In genomic region chr5:112445626-112446350, GRCh38 we compare ENCODE assay signal across 22 cellular contexts. TPM values are rescaled to one million over a fixed set of nuclear protein-coding genes. Genes with fewer than 3 reads are reported as not detected.
A peak's percentile ranks its signal among the peaks of the same experiment; 100 is the strongest.
DNase-seq lines count a peak whose midpoint lies in the region; ATAC-seq, FAIRE-seq and TF ChIP-seq lines count a peak whose summit lies in the region.
"Had no signal": no experiment of that assay in that cellular context is flagged by ENCODE, and none has a peak within 500 bp of the region (broad histone marks: within the 10 kb centered on the region; RNA-seq: fewer than 3 reads in every experiment).

No MANE protein-coding gene starts in this region.

- H3K27ac ChIP-seq in GM23338 (ENCODE audit: low read depth) (no peak overlapping the region), SJCRH30 (peak overlapping the region; percentile 67), mesendoderm (ENCODE audit: low read depth, low read length) (no peak overlapping the region), gastroesophageal sphincter (no peak overlapping the region)

- no peak for TF ChIP-seq POLR2A in gastroesophageal sphincter (IDR thresholded peaks at IDR 0.05)

- no CpG with 5 or more reads among the region's 6 CpGs for WGBS in mesendoderm (ENCODE audit: extremely low coverage, insufficient coverage, low lambda C conversion rate)
- 77% methylated on average over 6 of the region's 6 CpGs for WGBS in gastroesophageal sphincter (ENCODE audit: low coverage in 1 of 2), 2 donors

- H3K9me3 Mint-ChIP-seq in GM23338: peaks cover 5% of the 10 kb centered on the region; the same call in 1 of the 3 replicates
- H3K9me3 Mint-ChIP-seq: HFFc6 had no signal

- H3K18ac ChIP-seq in mesendoderm (ENCODE audit: low read length): no peak overlapping the region

- no peak overlapping the region for H3K4ac ChIP-seq in mesendoderm (ENCODE audit: low read depth, low read length)

- H3K4me2 ChIP-seq in GM23338: no peak overlapping the region
- no peak overlapping the region for H3K4me2 ChIP-seq in mesendoderm (ENCODE audit: low read length)

- no peaks in the 10 kb centered on the region for H3F3A ChIP-seq in GM23338 (replicated peaks; ENCODE audit: low read depth)

- H2AFZ ChIP-seq in GM23338: peak overlapping the region; percentile 85; the same call in 1 of the 2 replicates

- H2BK5ac ChIP-seq in mesendoderm (ENCODE audit: low read length): no peak overlapping the region

- H3K56ac ChIP-seq in mesendoderm (ENCODE audit: low read length): no peak overlapping the region

- TF ChIP-seq CTCF in GM23338 (conservative IDR thresholded peaks at IDR 0.05; ENCODE audit: low read depth in 2 of 2): no peak
- TF ChIP-seq CTCF in epithelial cell of esophagus (IDR thresholded peaks at IDR 0.05; ENCODE audit: insufficient read depth, low read depth, low read length, missing control alignments): no peak
- TF ChIP-seq CTCF in gastroesophageal sphincter (IDR thresholded peaks at IDR 0.05): no peak

- H4K8ac ChIP-seq in mesendoderm (ENCODE audit: low read depth, low read length): no peak overlapping the region

- H3K36me3 Mint-ChIP-seq in GM23338 (ENCODE audit: low read depth): no peaks in the 10 kb centered on the region
- H3K36me3 Mint-ChIP-seq: CD4-positive, alpha-beta memory T cell had no signal

- H3K4me3 ChIP-seq in GM23338: no peak overlapping the region
- no peak overlapping the region for H3K4me3 ChIP-seq in SJCRH30
- no peak overlapping the region for H3K4me3 ChIP-seq in epithelial cell of esophagus (ENCODE audit: low read length)
- H3K4me3 ChIP-seq in mesendoderm (ENCODE audit: low read length): no peak overlapping the region
- no peak overlapping the region for H3K4me3 ChIP-seq in gastroesophageal sphincter
- H3K4me3 ChIP-seq: HAP-1 had no signal

- H4K20me1 ChIP-seq in GM23338 (replicated peaks; ENCODE audit: insufficient read depth): no peaks in the 10 kb centered on the region

- no peak for FAIRE-seq in RCC 7860 (lab: Jason Lieb, UNC)
- FAIRE-seq: GM12891, GM18507, H54 had no signal

- peaks cover 2% of the 10 kb centered on the region for H3K27me3 Mint-ChIP-seq in GM23338 (ENCODE audit: insufficient read depth, low read depth, poor library complexity)
- H3K27me3 Mint-ChIP-seq: CD4-positive, alpha-beta memory T cell had no signal

- H3K27ac Mint-ChIP-seq in GM23338: no peak overlapping the region
- H3K27ac Mint-ChIP-seq: CD4-positive, alpha-beta memory T cell; HFFc6 had no signal

- H3K9me3 ChIP-seq in SJCRH30 (replicated peaks) (no peaks in the 10 kb centered on the region), gastroesophageal sphincter (peaks cover 0 to 2% (median 0%) of the 10 kb centered on the region in 3 donors)
- H3K9me3 ChIP-seq: HAP-1 had no signal

- H3K4me1 ChIP-seq in GM23338 (ENCODE audit: insufficient read depth): peaks cover 19% of the 10 kb centered on the region; the same call in 1 of the 2 replicates
- peaks cover 10% of the 10 kb centered on the region for H3K4me1 ChIP-seq in SJCRH30
- H3K4me1 ChIP-seq in mesendoderm (ENCODE audit: control insufficient read depth, low read depth, low read length): no peaks in the 10 kb centered on the region
- H3K4me1 ChIP-seq in gastroesophageal sphincter: no peaks in the 10 kb centered on the region
- H3K4me1 ChIP-seq: HAP-1 had no signal

- H3K4me1 Mint-ChIP-seq in GM23338: peaks cover 12% of the 10 kb centered on the region
- H3K4me1 Mint-ChIP-seq: CD4-positive, alpha-beta memory T cell had no signal

- ATAC-seq in GM23338 (no peak), gastroesophageal sphincter (no peak)

- H3K27me3 ChIP-seq in GM23338 (ENCODE audit: insufficient read depth) (no peaks in the 10 kb centered on the region), SJCRH30 (no peaks in the 10 kb centered on the region), mesendoderm (ENCODE audit: insufficient read depth, low read length, poor library complexity) (no peaks in the 10 kb centered on the region), gastroesophageal sphincter (no peaks in the 10 kb centered on the region)

- no peak overlapping the region for H4K5ac ChIP-seq in mesendoderm (ENCODE audit: low read length)

- H2BK120ac ChIP-seq in mesendoderm (ENCODE audit: low read depth, low read length): no peak overlapping the region

- H3K36me3 ChIP-seq in GM23338 (ENCODE audit: insufficient read depth) (0 out of 2 replicates have a peak, but pooled peaks cover 4% of the 10 kb centered on the region), SJCRH30 (no peaks in the 10 kb centered on the region), mesendoderm (ENCODE audit: control insufficient read depth, insufficient read depth, low read length) (no peaks in the 10 kb centered on the region), gastroesophageal sphincter (no peaks in the 10 kb centered on the region)
- H3K36me3 ChIP-seq: HAP-1 had no signal

- no peak overlapping the region for H2BK15ac ChIP-seq in mesendoderm (replicated peaks; ENCODE audit: low read depth)

- H3K79me1 ChIP-seq in mesendoderm (ENCODE audit: low read length): no peaks in the 10 kb centered on the region

- peaks cover 4% of the 10 kb centered on the region for H3K9me2 ChIP-seq in GM23338 (ENCODE audit: insufficient read depth)

- no peak overlapping the region for H2AK5ac ChIP-seq in mesendoderm (ENCODE audit: low read length)

- DNase-seq in GM23338 (ENCODE audit: low spot score) (no peak), SJCRH30 (peak; percentile 61 to 71), epithelial cell of esophagus (ENCODE audit: low read depth) (peak; percentile 64), mesendoderm (peak; percentile 53), RCC 7860 (ENCODE audit: low spot score) (no peak)
- no peak for DNase-seq in activated effector memory CD4-positive, alpha-beta T cell treated with anti-CD3 and anti-CD28 coated beads, Interleukin-2, amount 50 U/mL, for 16 hours
- DNase-seq: C1 segment of cervical spinal cord; Calu3; CD4-positive, alpha-beta memory T cell; COR-L47; DMS53; DMS79 treated with DMSO at 0.1 percent for 48 hours; GF-D8; GOT3; HFFc6 had no signal

- H3K23ac ChIP-seq in mesendoderm (ENCODE audit: low read length): no peak overlapping the region

- H3K9ac ChIP-seq in mesendoderm (ENCODE audit: low read length): no peak overlapping the region

- TF ChIP-seq EP300 in gastroesophageal sphincter (IDR thresholded peaks at IDR 0.05): no peak

- H3K4me3 Mint-ChIP-seq in GM23338: no peak overlapping the region
- H3K4me3 Mint-ChIP-seq: CD4-positive, alpha-beta memory T cell; HFFc6 had no signal

- H3K79me2 ChIP-seq in GM23338 (replicated peaks; ENCODE audit: insufficient read depth): no peaks in the 10 kb centered on the region
- H3K79me2 ChIP-seq in mesendoderm (ENCODE audit: control insufficient read depth, insufficient read depth, low read length): no peaks in the 10 kb centered on the region

TF ChIP-seq in GM23338, 12 proteins besides CTCF, POLR2A, EP300 and RAD21 (continues in another document):
- TF ChIP-seq EZH2phosphoT487 (IDR thresholded peaks at IDR 0.05; ENCODE audit: unreplicated experiment): no peak
- no peak for TF ChIP-seq ETS1 (IDR thresholded peaks at IDR 0.05)
- TF ChIP-seq NANOG (IDR thresholded peaks at IDR 0.05; ENCODE audit: borderline replicate concordance): no peak
- no peak for TF ChIP-seq POLR2AphosphoS5 (IDR thresholded peaks at IDR 0.05; ENCODE audit: low read depth)
- no peak for TF ChIP-seq ZNF331 (CRISPR knock-in tag; IDR thresholded peaks at IDR 0.05; ENCODE audit: low read depth)
- no peak for TF ChIP-seq JUNB (IDR thresholded peaks at IDR 0.05; ENCODE audit: unreplicated experiment)
- TF ChIP-seq ZNF114 (CRISPR knock-in tag; IDR thresholded peaks at IDR 0.05): no peak

RNA-seq across cellular contexts. Expression of gene EPB41L4A, which starts 26.7 kb away (rescaled TPM):
- 3.4 and 6.0 TPM in 2 replicates for total RNA-seq in GM23338 (2014; rRNA removed; shearing (Covaris generic))
- polyA plus RNA-seq in GM23338 (2016; fragmentation: Nextera tagmentation; extraction: Ambion mirVana): 5.7 and 6.1 TPM in 2 replicates
- total RNA-seq in SJCRH30 (2014; rRNA removed; shearing (Covaris generic)): 1.7 TPM in 2 replicates
- polyA plus RNA-seq in mesendoderm (2013, experiment 1 of 2): 3.9 TPM
- polyA plus RNA-seq in mesendoderm (2013, experiment 2 of 2): 3.9 TPM
- 10 to 100 TPM in 2 of 4 donors, 1 to 10 TPM in 2; 4.3 to 28.7 (median 12.6) TPM for total RNA-seq in gastroesophageal sphincter
- total RNA-seq: A673, G401 had no signal

Comparison
In these comparisons a context has a peak if more than half of its experiments do, and no peak if none do; other contexts are left out.
1. DNase-seq: peak in SJCRH30 (2 of 2), epithelial cell of esophagus (single experiment) and mesendoderm (single experiment); none in GM23338 (single experiment), activated effector memory CD4-positive, alpha-beta T cell treated with anti-CD3 and anti-CD28 coated beads, Interleukin-2, amount 50 U/mL, for 16 hours (single experiment) and RCC 7860 (single experiment).